9 cellular contexts compared by ENCODE assay signal in the genomic region with DNA sequence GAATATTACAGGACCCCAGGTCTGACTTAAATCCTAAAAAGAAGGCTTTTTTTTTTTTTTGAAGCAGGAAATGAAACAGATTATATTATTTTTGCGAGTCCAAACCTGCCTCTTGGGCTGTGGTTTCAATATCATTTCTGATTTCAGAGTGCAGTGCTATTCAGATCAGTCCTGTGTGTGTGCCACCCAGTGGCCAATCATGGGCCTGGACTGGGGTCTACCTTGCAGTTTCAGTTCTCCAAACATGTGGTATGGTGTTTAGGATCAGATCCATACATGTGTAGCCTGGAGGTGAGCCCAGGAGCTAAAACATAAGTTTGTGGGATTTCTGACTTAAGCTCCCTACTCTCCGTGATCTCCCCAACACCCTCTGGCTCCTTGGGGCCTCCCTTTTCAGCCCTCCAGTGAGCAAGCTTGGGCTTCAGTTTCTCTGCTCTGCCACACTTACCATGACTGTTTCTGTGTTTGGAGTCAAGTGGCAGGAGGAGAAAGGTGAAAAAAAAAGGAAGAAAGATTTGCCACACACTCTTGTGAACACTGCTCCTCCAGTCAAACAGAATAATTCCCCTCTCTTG. TPM values are rescaled to one million over a fixed set of nuclear protein-coding genes. Genes with fewer than 3 reads are reported as not detected.
A peak's percentile ranks its signal among the peaks of the same experiment; 100 is the strongest.
DNase-seq lines count a peak whose midpoint lies in the region; ATAC-seq, FAIRE-seq and TF ChIP-seq lines count a peak whose summit lies in the region.
"Had no signal": no experiment of that assay in that cellular context is flagged by ENCODE, and none has a peak within 500 bp of the region (broad histone marks: within the 10 kb centered on the region; RNA-seq: fewer than 3 reads in every experiment).

No MANE protein-coding gene starts in this region.

- peaks cover 3% of the 10 kb centered on the region for H3K4me1 Mint-ChIP-seq in astrocyte (ENCODE audit: low read depth, unreplicated experiment)

- no peak overlapping the region for H3K27ac ChIP-seq in astrocyte (ENCODE audit: low read depth, low read length)
- H3K27ac ChIP-seq: BLaER1 had no signal

- no peak overlapping the region for H3K4me2 ChIP-seq in astrocyte (ENCODE audit: low read length)
- H3K4me2 ChIP-seq: BLaER1 had no signal

- H3K27ac Mint-ChIP-seq in astrocyte (ENCODE audit: unreplicated experiment): no peak overlapping the region

- DNase-seq in DMS53 (lab: John Stamatoyannopoulos, UW) (peak; percentile 24), DMS53 treated with DMSO at 0.1 percent for 48 hours (lab: John Stamatoyannopoulos, UW; ENCODE audit: unreplicated experiment) (no peak), astrocyte (ENCODE audit: low read depth) (no peak), lung microvascular endothelial cell (ENCODE audit: low read depth in 2 of 2) (peak; percentile 67 to 77), NCI-H2081 (lab: John Stamatoyannopoulos, UW) (no peak), SK-N-DZ (ENCODE audit: low spot score) (no peak)

- ATAC-seq in HG03439 (IDR thresholded peaks at IDR 0.05; ENCODE audit: unreplicated experiment) (peak; percentile 71), GM19463 (IDR thresholded peaks at IDR 0.05; ENCODE audit: unreplicated experiment) (no peak)

- no peaks in the 10 kb centered on the region for H4K20me1 ChIP-seq in astrocyte (ENCODE audit: insufficient read depth, low read length)
- H4K20me1 ChIP-seq: BLaER1 had no signal

- H3K4me1 ChIP-seq in astrocyte (ENCODE audit: insufficient read depth, low read length): no peaks in the 10 kb centered on the region
- H3K4me1 ChIP-seq: BLaER1 had no signal

- no peak overlapping the region for H3K4me3 Mint-ChIP-seq in astrocyte (ENCODE audit: unreplicated experiment)

- no peaks in the 10 kb centered on the region for H3K9me3 ChIP-seq in astrocyte (ENCODE audit: insufficient read depth, low read depth, low read length)
- H3K9me3 ChIP-seq: BLaER1 had no signal

- no peaks in the 10 kb centered on the region for H3K27me3 ChIP-seq in astrocyte (ENCODE audit: insufficient read depth, low read length)
- H3K27me3 ChIP-seq: BLaER1 had no signal

- FAIRE-seq in astrocyte (lab: Jason Lieb, UNC): peak; percentile 72

- no peak overlapping the region for H3K4me3 ChIP-seq in astrocyte (ENCODE audit: insufficient read depth, low read depth, low read length)
- H3K4me3 ChIP-seq: BLaER1 had no signal

- no peaks in the 10 kb centered on the region for H3K79me2 ChIP-seq in astrocyte (ENCODE audit: insufficient read depth, low read length)

- TF ChIP-seq CTCF in astrocyte (IDR thresholded peaks at IDR 0.05; ENCODE audit: insufficient read depth, low read depth, low read length): peak; percentile 62

- H2AFZ ChIP-seq in astrocyte (ENCODE audit: low read depth, low read length): no peak overlapping the region

- peaks cover 2% of the 10 kb centered on the region for H3K27me3 Mint-ChIP-seq in astrocyte (ENCODE audit: low read depth, unreplicated experiment)

- H3K36me3 ChIP-seq in astrocyte (ENCODE audit: insufficient read depth, low read length): no peaks in the 10 kb centered on the region
- H3K36me3 ChIP-seq: BLaER1 had no signal

- no peak overlapping the region for H3K9ac ChIP-seq in astrocyte (ENCODE audit: low read length)
- H3K9ac ChIP-seq: BLaER1 had no signal

- no peaks in the 10 kb centered on the region for H3K9me3 Mint-ChIP-seq in astrocyte (ENCODE audit: unreplicated experiment)

- H3K36me3 Mint-ChIP-seq in astrocyte (ENCODE audit: low read depth, unreplicated experiment): no peaks in the 10 kb centered on the region

RNA-seq across cellular contexts. Expression of gene THSD4, which starts 12.1 kb away (rescaled TPM):
- total RNA-seq in astrocyte (0.99 and 2.5 TPM in 2 replicates), lung microvascular endothelial cell (20.2 and 21.4 TPM in 2 replicates)
- not detected in 2 replicates for polyA plus RNA-seq in SK-N-DZ (2014; cell fraction: cytosol; rRNA removed)
- not detected in 2 replicates for polyA plus RNA-seq in SK-N-DZ (2014; cell fraction: nucleus; rRNA removed)

Comparison
In these comparisons a context has a peak if more than half of its experiments do, and no peak if none do; other contexts are left out.
1. DNase-seq: peak in DMS53 (single experiment) and lung microvascular endothelial cell (2 of 2); none in DMS53 treated with DMSO at 0.1 percent for 48 hours (single experiment), astrocyte (single experiment), NCI-H2081 (0 of 2) and SK-N-DZ (single experiment).